25 cellular contexts compared by ENCODE assay signal in the genomic region with DNA sequence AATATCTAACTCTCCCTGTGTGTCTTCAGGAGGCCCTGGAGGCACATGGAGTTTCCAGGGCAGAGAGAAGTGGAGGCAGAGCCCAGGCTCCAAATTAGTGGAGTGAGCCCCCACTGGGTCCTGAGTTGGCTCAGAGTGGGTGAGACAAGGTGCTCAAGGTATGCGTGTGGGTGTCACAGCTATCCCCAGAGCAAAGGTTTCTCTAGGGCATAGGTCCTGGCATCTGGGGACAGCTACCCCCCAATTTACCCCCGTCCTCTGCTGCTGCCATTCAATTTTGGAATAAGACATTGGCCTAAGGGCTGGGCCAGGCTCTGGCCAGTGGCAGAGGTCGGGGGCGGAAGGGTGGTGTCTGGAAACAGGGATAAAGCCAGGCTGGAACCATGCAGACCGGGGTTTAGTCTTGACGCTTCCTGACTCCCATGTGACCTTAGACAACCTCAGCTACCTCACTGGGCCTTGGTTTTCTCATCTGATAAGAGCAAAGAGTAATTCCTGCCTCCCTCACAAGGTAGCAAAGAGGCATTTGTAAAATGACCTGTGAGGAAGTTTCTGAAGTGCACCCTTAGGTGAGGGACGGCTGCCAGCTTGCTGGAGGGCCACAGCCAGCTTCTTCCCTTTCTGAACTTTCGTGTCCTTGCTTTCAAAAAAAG.
"Had no signal": no experiment of that assay in that cellular context is flagged by ENCODE, and none has a peak within 500 bp of the region (broad histone marks: within the 10 kb centered on the region; RNA-seq: fewer than 3 reads in every experiment).

No MANE protein-coding gene starts in this region.

- DNase-seq: activated CD4-positive, alpha-beta memory T cell treated with anti-CD3 and anti-CD28 coated beads for 36 hours; activated CD4-positive, alpha-beta T cell treated with anti-CD3 and anti-CD28 coated beads, Interleukin-2, amount 10 ng/mL, durations not matched to agents 7 days and 5 days; activated CD4-positive, CD25-positive, alpha-beta regulatory T cell; activated CD8-positive, alpha-beta memory T cell treated with anti-CD3 and anti-CD28 coated beads for 24 hours; activated effector memory CD4-positive, alpha-beta T cell treated with anti-CD3 and anti-CD28 coated beads, Interleukin-2, amount 50 U/mL, for 16 hours; activated naive CD4-positive, alpha-beta T cell treated with Interleukin-2 at 50 U/mL for 16 hours; activated T-cell treated with anti-CD3 and anti-CD28 coated beads, Interleukin-2, amount 50 U/mL, for 4 hours; caudate nucleus; KG1; NCI-H1092; NCI-H1417; NCI-H1930; NCI-H2171; NCI-H226; NCI-H510A; NCI-H526 treated with DMSO at 0.1 percent for 48 hours; NCI-H82; RPMI8226; T-cell; T-helper 2 cell; T1000 had no signal

- H3K4me3 ChIP-seq: SK-N-MC had no signal

- FAIRE-seq: TTC549 had no signal

- H3K27ac ChIP-seq: SK-N-MC had no signal

- ATAC-seq: activated T-cell treated with anti-CD3 and anti-CD28 coated beads, Interleukin-2, amount 50 U/mL, for 4 hours; Panc1; Right ventricle myocardium inferior; T-cell had no signal
